3 cellular contexts compared by ENCODE assay signal in the genomic region with DNA sequence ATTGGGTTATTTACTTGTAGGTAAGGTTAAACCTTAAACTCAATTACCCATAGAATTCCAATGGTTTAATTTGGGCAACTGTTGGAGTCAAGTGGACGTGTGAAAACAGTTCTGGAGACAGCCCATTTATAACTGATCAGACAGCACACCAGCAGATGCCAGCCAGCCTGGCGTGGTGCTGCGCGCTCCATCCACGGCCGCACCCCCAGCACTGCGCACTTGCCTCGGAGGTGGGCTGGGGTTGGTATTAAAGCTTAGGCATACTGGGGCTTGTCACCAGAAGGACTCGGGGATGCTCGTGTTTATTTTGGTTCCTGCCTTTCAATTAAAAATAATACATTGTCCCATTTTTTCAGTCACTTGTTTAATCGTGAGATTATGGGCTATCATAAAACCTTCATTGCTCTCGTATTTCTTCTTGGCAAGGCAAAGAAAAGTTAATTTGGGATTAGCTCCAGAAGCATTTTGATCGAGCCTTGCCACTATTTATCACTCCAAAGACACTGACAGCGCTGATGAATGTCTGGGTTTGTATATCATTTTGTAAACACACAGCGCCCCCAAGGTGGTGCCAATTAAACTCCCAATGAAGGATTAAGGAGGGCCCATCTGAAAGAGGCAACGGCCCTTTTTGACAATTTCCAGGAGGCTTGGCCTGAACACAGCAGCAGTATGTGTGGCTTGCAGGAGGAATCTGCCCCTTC.
TF ChIP-seq lines count a peak whose summit lies in the region.

No MANE protein-coding gene starts in this region.

TF ChIP-seq in HCT116, 20 proteins besides CTCF, POLR2A, EP300 and RAD21 (continued from another document):
- TF ChIP-seq ZFX (IDR thresholded peaks at IDR 0.05) (no peak), SP1 (IDR thresholded peaks at IDR 0.05; ENCODE audit: low read depth) (no peak), YY1 (IDR thresholded peaks at IDR 0.05; ENCODE audit: extremely low read depth, insufficient replicate concordance, low read depth, low read length) (no peak), JUND (IDR thresholded peaks at IDR 0.05) (no peak), FOSL1 (IDR thresholded peaks at IDR 0.05; ENCODE audit: low read depth) (no peak), EGR1 (IDR thresholded peaks at IDR 0.05; ENCODE audit: low read depth) (no peak)
- TF ChIP-seq, protein P1, sequence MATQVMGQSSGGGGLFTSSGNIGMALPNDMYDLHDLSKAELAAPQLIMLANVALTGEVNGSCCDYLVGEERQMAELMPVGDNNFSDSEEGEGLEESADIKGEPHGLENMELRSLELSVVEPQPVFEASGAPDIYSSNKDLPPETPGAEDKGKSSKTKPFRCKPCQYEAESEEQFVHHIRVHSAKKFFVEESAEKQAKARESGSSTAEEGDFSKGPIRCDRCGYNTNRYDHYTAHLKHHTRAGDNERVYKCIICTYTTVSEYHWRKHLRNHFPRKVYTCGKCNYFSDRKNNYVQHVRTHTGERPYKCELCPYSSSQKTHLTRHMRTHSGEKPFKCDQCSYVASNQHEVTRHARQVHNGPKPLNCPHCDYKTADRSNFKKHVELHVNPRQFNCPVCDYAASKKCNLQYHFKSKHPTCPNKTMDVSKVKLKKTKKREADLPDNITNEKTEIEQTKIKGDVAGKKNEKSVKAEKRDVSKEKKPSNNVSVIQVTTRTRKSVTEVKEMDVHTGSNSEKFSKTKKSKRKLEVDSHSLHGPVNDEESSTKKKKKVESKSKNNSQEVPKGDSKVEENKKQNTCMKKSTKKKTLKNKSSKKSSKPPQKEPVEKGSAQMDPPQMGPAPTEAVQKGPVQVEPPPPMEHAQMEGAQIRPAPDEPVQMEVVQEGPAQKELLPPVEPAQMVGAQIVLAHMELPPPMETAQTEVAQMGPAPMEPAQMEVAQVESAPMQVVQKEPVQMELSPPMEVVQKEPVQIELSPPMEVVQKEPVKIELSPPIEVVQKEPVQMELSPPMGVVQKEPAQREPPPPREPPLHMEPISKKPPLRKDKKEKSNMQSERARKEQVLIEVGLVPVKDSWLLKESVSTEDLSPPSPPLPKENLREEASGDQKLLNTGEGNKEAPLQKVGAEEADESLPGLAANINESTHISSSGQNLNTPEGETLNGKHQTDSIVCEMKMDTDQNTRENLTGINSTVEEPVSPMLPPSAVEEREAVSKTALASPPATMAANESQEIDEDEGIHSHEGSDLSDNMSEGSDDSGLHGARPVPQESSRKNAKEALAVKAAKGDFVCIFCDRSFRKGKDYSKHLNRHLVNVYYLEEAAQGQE (IDR thresholded peaks at IDR 0.05; ENCODE audit: low read depth): no peak
- TF ChIP-seq, protein P2, sequence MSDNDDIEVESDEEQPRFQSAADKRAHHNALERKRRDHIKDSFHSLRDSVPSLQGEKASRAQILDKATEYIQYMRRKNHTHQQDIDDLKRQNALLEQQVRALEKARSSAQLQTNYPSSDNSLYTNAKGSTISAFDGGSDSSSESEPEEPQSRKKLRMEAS (IDR thresholded peaks at IDR 0.05): no peak
- TF ChIP-seq, protein P3, sequence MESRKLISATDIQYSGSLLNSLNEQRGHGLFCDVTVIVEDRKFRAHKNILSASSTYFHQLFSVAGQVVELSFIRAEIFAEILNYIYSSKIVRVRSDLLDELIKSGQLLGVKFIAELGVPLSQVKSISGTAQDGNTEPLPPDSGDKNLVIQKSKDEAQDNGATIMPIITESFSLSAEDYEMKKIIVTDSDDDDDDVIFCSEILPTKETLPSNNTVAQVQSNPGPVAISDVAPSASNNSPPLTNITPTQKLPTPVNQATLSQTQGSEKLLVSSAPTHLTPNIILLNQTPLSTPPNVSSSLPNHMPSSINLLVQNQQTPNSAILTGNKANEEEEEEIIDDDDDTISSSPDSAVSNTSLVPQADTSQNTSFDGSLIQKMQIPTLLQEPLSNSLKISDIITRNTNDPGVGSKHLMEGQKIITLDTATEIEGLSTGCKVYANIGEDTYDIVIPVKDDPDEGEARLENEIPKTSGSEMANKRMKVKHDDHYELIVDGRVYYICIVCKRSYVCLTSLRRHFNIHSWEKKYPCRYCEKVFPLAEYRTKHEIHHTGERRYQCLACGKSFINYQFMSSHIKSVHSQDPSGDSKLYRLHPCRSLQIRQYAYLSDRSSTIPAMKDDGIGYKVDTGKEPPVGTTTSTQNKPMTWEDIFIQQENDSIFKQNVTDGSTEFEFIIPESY (IDR thresholded peaks at IDR 0.05; ENCODE audit: extremely low read depth, insufficient replicate concordance, low read length): no peak
- TF ChIP-seq, protein P4, sequence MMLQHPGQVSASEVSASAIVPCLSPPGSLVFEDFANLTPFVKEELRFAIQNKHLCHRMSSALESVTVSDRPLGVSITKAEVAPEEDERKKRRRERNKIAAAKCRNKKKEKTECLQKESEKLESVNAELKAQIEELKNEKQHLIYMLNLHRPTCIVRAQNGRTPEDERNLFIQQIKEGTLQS (IDR thresholded peaks at IDR 0.05): no peak

TF ChIP-seq in K562, 482 proteins besides CTCF, POLR2A, EP300 and RAD21:
- TF ChIP-seq, protein P5, sequence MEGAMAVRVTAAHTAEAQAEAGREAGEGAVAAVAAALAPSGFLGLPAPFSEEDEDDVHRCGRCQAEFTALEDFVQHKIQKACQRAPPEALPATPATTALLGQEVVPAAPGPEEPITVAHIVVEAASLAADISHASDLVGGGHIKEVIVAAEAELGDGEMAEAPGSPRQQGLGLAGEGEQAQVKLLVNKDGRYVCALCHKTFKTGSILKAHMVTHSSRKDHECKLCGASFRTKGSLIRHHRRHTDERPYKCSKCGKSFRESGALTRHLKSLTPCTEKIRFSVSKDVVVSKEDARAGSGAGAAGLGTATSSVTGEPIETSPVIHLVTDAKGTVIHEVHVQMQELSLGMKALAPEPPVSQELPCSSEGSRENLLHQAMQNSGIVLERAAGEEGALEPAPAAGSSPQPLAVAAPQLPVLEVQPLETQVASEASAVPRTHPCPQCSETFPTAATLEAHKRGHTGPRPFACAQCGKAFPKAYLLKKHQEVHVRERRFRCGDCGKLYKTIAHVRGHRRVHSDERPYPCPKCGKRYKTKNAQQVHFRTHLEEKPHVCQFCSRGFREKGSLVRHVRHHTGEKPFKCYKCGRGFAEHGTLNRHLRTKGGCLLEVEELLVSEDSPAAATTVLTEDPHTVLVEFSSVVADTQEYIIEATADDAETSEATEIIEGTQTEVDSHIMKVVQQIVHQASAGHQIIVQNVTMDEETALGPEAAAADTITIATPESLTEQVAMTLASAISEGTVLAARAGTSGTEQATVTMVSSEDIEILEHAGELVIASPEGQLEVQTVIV (CRISPR knock-in tag; IDR thresholded peaks at IDR 0.05; ENCODE audit: borderline replicate concordance): no peak
- no peak for TF ChIP-seq ZNF830 (CRISPR knock-in tag; IDR thresholded peaks at IDR 0.05)
- TF ChIP-seq TAF15 (IDR thresholded peaks at IDR 0.05; ENCODE audit: low read depth, low read length): no peak
- TF ChIP-seq, protein P6, sequence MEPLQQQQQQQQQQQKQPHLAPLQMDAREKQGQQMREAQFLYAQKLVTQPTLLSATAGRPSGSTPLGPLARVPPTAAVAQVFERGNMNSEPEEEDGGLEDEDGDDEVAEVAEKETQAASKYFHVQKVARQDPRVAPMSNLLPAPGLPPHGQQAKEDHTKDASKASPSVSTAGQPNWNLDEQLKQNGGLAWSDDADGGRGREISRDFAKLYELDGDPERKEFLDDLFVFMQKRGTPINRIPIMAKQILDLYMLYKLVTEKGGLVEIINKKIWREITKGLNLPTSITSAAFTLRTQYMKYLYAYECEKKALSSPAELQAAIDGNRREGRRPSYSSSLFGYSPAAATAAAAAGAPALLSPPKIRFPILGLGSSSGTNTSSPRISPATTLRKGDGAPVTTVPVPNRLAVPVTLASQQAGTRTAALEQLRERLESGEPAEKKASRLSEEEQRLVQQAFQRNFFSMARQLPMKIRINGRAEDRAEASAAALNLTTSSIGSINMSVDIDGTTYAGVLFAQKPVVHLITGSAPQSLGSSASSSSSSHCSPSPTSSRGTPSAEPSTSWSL (CRISPR knock-in tag; IDR thresholded peaks at IDR 0.05; ENCODE audit: borderline replicate concordance): no peak
- TF ChIP-seq, protein P7, sequence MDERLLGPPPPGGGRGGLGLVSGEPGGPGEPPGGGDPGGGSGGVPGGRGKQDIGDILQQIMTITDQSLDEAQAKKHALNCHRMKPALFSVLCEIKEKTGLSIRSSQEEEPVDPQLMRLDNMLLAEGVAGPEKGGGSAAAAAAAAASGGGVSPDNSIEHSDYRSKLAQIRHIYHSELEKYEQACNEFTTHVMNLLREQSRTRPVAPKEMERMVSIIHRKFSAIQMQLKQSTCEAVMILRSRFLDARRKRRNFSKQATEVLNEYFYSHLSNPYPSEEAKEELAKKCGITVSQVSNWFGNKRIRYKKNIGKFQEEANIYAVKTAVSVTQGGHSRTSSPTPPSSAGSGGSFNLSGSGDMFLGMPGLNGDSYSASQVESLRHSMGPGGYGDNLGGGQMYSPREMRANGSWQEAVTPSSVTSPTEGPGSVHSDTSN (CRISPR knock-in tag; IDR thresholded peaks at IDR 0.05; ENCODE audit: low read depth): no peak
- TF ChIP-seq, protein P7 (tag; conservative IDR thresholded peaks at IDR 0.05; ENCODE audit: low read depth): peak; percentile 33; the same call in 1 of the 2 replicates

TF ChIP-seq in neural cell, 6 proteins besides CTCF, POLR2A, EP300 and RAD21 (continued from another document):
- TF ChIP-seq, protein P1 (IDR thresholded peaks at IDR 0.05; ENCODE audit: borderline replicate concordance): no peak
- TF ChIP-seq EZH2 (IDR thresholded peaks at IDR 0.05; ENCODE audit: borderline replicate concordance, insufficient read depth, low read length, poor library complexity, severe bottlenecking) (no peak), SMC3 (conservative IDR thresholded peaks at IDR 0.05; ENCODE audit: poor library complexity) (no peak), TAF1 (IDR thresholded peaks at IDR 0.05; ENCODE audit: low read depth) (no peak), MXI1 (conservative IDR thresholded peaks at IDR 0.05; ENCODE audit: poor library complexity, severe bottlenecking) (no peak)
